In genomic region chr1:16612332-16613172, GRCh38 we compare ENCODE assay signal across 8 cellular contexts. TPM values are rescaled to one million over a fixed set of nuclear protein-coding genes. Genes with fewer than 3 reads are reported as not detected.
DNase-seq lines count a peak whose midpoint lies in the region; ATAC-seq and TF ChIP-seq lines count a peak whose summit lies in the region.

No MANE protein-coding gene starts in this region.

- peak overlapping the region; percentile 80 for H3K4me3 ChIP-seq in PC-3 (ENCODE audit: low read length)

- no peak for TF ChIP-seq CTCF in PC-3 (conservative IDR thresholded peaks at IDR 0.05; ENCODE audit: low read depth, low read length)

- H4K20me1 ChIP-seq in PC-3 (ENCODE audit: low read length): no peaks in the 10 kb centered on the region

- H3K27ac ChIP-seq in PC-3 (ENCODE audit: low read length): peak overlapping the region; percentile 39

- CTCF ChIA-PET in PC-3 (lab: Charles Lee): interaction anchor here (0.8 to 2.1 kb wide), 2 partner anchors 8 to 339 kb away, joined by 3 to 7 read pairs; no protein-coding TSS in a partner anchor

- H3K9ac ChIP-seq in PC-3 (ENCODE audit: low read length): peak overlapping the region; percentile 81

- TSS peak; percentile 34 for BruUV-seq in PC-3 (replicated peaks; lab: Mats Ljungman, UMichigan)

- POLR2A ChIA-PET in PC-3 (lab: Charles Lee; ENCODE audit: unreplicated experiment): interaction anchor here (0.6 kb wide), 2 partner anchors 20 to 391 kb away, joined by 3 to 4 read pairs; no protein-coding TSS in a partner anchor

- H3K4me2 ChIP-seq in PC-3 (ENCODE audit: low read length): peak overlapping the region; percentile 79

- ATAC-seq in HG02884 (IDR thresholded peaks at IDR 0.05; ENCODE audit: unreplicated experiment): peak; percentile 6
- peak; percentile 12 for ATAC-seq in PC-3
- ATAC-seq in GM21737 (IDR thresholded peaks at IDR 0.05; ENCODE audit: unreplicated experiment): no peak

- no peaks in the 10 kb centered on the region for H3K27me3 ChIP-seq in PC-3 (ENCODE audit: low read length)

- H3K4me1 ChIP-seq in PC-3 (ENCODE audit: insufficient read depth, low read length): peaks cover 42% of the 10 kb centered on the region

- H3K79me2 ChIP-seq in PC-3 (ENCODE audit: low read length): peaks cover 54% of the 10 kb centered on the region

- DNase-seq in DMS 273 (lab: John Stamatoyannopoulos, UW; ENCODE audit: unreplicated experiment): peak; percentile 84
- peak; percentile 90 for DNase-seq in PC-3
- DNase-seq in brain pericyte (ENCODE audit: low read depth, low spot score): peak; percentile 56
- DNase-seq in hypothalamus (lab: John Stamatoyannopoulos, UW): peak in 43 of 51 donors; percentile 57 to 99 (median 83)
- peak; percentile 67 for DNase-seq in putamen (ENCODE audit: low spot score)
- no peak for DNase-seq in DMS153 (lab: John Stamatoyannopoulos, UW)

- no peaks in the 10 kb centered on the region for H3K9me2 ChIP-seq in PC-3 (replicated peaks; ENCODE audit: low read length)

- H3F3A ChIP-seq in PC-3 (ENCODE audit: low read length, unreplicated experiment): no peaks in the 10 kb centered on the region

- H2AFZ ChIP-seq in PC-3 (ENCODE audit: low read length): peak overlapping the region; percentile 82

- peaks cover 3% of the 10 kb centered on the region for H3K36me3 ChIP-seq in PC-3 (ENCODE audit: low read depth, low read length)

- H3K9me3 ChIP-seq in PC-3 (ENCODE audit: low read length): no peaks in the 10 kb centered on the region

- intact Hi-C loops in PC-3 (cut with micrococcal nuclease): no loop called here

RNA-seq across cellular contexts. Expression of gene NBPF1, which starts 0.8 kb away (rescaled TPM):
- 57.2 and 76.7 TPM in 2 replicates for total RNA-seq in PC-3 (2014; rRNA removed)

RNA-seq across cellular contexts. Expression of gene RNU1-3, which starts 54.2 kb away (rescaled TPM):
- under 0.01 TPM in 2 replicates for total RNA-seq in PC-3 (2014; rRNA removed)
